ENCODE assay signal across 26 cellular contexts in the genomic region with DNA sequence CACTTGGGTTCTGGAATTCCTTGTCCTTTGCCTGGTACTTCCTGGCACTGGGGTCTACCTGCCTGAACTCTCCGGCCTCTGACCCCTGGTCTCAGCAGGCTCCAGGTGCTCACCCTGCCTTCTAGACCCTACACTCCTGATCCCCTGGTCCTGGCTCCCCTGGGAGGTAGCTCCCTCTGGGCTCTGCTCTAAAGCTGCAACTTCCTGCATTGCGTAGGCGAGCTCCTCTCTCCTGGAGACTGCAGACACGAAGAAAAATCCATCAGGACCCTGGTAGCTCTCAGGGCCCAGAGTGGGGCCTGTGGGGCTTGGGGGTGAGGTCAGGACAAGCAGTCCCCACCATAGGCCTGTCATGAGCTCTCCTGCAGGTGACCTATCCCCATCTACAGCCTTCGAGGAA. TPM values are rescaled to one million over a fixed set of nuclear protein-coding genes. Genes with fewer than 3 reads are reported as not detected.
DNase-seq lines count a peak whose midpoint lies in the region; ATAC-seq, FAIRE-seq and TF ChIP-seq lines count a peak whose summit lies in the region.
"Had no signal": no experiment of that assay in that cellular context is flagged by ENCODE, and none has a peak within 500 bp of the region (broad histone marks: within the 10 kb centered on the region; RNA-seq: fewer than 3 reads in every experiment).

No MANE protein-coding gene starts in this region.

- H3K9me3 ChIP-seq in astrocyte (ENCODE audit: insufficient read depth, low read depth, low read length): no peaks in the 10 kb centered on the region
- H3K9me3 ChIP-seq in naive thymus-derived CD4-positive, alpha-beta T cell (ENCODE audit: control insufficient read depth in 2 of 3, low read length in 3 of 3): no peaks in the 10 kb centered on the region
- H3K9me3 ChIP-seq in subcutaneous abdominal adipose tissue (ENCODE audit: control insufficient read depth in 5 of 5, low read length in 5 of 5): no peaks in the 10 kb centered on the region
- H3K9me3 ChIP-seq in stomach: no peaks in the 10 kb centered on the region
- H3K9me3 ChIP-seq: BE2C, uterus had no signal

- H3K4me3 Mint-ChIP-seq in activated naive CD4-positive, alpha-beta T cell treated with anti-CD3 and anti-CD28 coated beads, Interleukin-2, amount 50 U/mL, for 24 hours: peak overlapping the region; percentile 57
- H3K4me3 Mint-ChIP-seq in astrocyte (ENCODE audit: unreplicated experiment): peak overlapping the region; percentile 62
- peak overlapping the region in 8 of 10 donors; percentile 27 to 77 (median 38) for H3K4me3 Mint-ChIP-seq in naive thymus-derived CD4-positive, alpha-beta T cell
- H3K4me3 Mint-ChIP-seq: activated naive CD8-positive, alpha-beta T cell treated with anti-CD3 and anti-CD28 coated beads for 36 hours; effector memory CD8-positive, alpha-beta T cell had no signal

- intact Hi-C loops in naive thymus-derived CD4-positive, alpha-beta T cell (cut with micrococcal nuclease): no loop called here
- intact Hi-C loops in stomach (cut with DNase I; ENCODE audit: low total_unique reads): no loop called here

- H3K36me3 ChIP-seq in astrocyte (ENCODE audit: insufficient read depth, low read length): no peaks in the 10 kb centered on the region
- H3K36me3 ChIP-seq in naive thymus-derived CD4-positive, alpha-beta T cell (ENCODE audit: control insufficient read depth in 2 of 3, insufficient read depth in 3 of 3, low read length in 3 of 3): no peaks in the 10 kb centered on the region
- H3K36me3 ChIP-seq in subcutaneous abdominal adipose tissue (ENCODE audit: control insufficient read depth in 5 of 5, insufficient read depth in 5 of 5, low read length in 5 of 5): no peaks in the 10 kb centered on the region
- no peaks in the 10 kb centered on the region for H3K36me3 ChIP-seq in stomach
- H3K36me3 ChIP-seq: BE2C, uterus had no signal

- peaks cover 15% of the 10 kb centered on the region for H3K4me1 ChIP-seq in astrocyte (ENCODE audit: insufficient read depth, low read length)
- H3K4me1 ChIP-seq in naive thymus-derived CD4-positive, alpha-beta T cell (ENCODE audit: control insufficient read depth in 2 of 2, insufficient read depth in 2 of 2, low read length in 2 of 2): peaks cover 4 to 24% of the 10 kb centered on the region in 2 donors
- peaks cover 17 to 87% (median 73%) of the 10 kb centered on the region in 5 donors for H3K4me1 ChIP-seq in subcutaneous abdominal adipose tissue (ENCODE audit: control insufficient read depth in 5 of 5, insufficient read depth in 5 of 5, low read length in 5 of 5)
- peaks cover 20 to 38% (median 31%) of the 10 kb centered on the region in 4 donors for H3K4me1 ChIP-seq in stomach

- H3K27me3 ChIP-seq in astrocyte (ENCODE audit: insufficient read depth, low read length) (peaks cover 2% of the 10 kb centered on the region), subcutaneous abdominal adipose tissue (ENCODE audit: control insufficient read depth in 5 of 5, insufficient read depth in 4 of 5, low read length in 5 of 5) (peaks cover 0 to 3% (median 0%) of the 10 kb centered on the region in 5 donors), stomach (peaks cover 0 to 47% (median 7%) of the 10 kb centered on the region in 3 donors)
- no peaks in the 10 kb centered on the region for H3K27me3 ChIP-seq in naive thymus-derived CD4-positive, alpha-beta T cell (ENCODE audit: control insufficient read depth in 2 of 2, insufficient read depth in 2 of 2, low read length in 2 of 2)
- H3K27me3 ChIP-seq: BE2C, uterus had no signal

- no peak overlapping the region for H3K4me2 ChIP-seq in astrocyte (ENCODE audit: low read length)

- TF ChIP-seq CTCF in astrocyte (IDR thresholded peaks at IDR 0.05; ENCODE audit: insufficient read depth, low read depth, low read length) (no peak), stomach (IDR thresholded peaks at IDR 0.05) (no peak)

- FAIRE-seq in astrocyte (lab: Jason Lieb, UNC): no peak

- H3K9me3 Mint-ChIP-seq in activated naive CD4-positive, alpha-beta T cell treated with anti-CD3 and anti-CD28 coated beads, Interleukin-2, amount 50 U/mL, for 24 hours: no peaks in the 10 kb centered on the region
- no peaks in the 10 kb centered on the region for H3K9me3 Mint-ChIP-seq in astrocyte (ENCODE audit: unreplicated experiment)
- H3K9me3 Mint-ChIP-seq in naive thymus-derived CD4-positive, alpha-beta T cell: no peaks in the 10 kb centered on the region
- H3K9me3 Mint-ChIP-seq: activated naive CD8-positive, alpha-beta T cell treated with anti-CD3 and anti-CD28 coated beads for 36 hours; effector memory CD8-positive, alpha-beta T cell had no signal

- H3K27me3 Mint-ChIP-seq in activated naive CD4-positive, alpha-beta T cell treated with anti-CD3 and anti-CD28 coated beads, Interleukin-2, amount 50 U/mL, for 24 hours: no peaks in the 10 kb centered on the region
- H3K27me3 Mint-ChIP-seq in astrocyte (ENCODE audit: low read depth, unreplicated experiment): peaks cover 12% of the 10 kb centered on the region
- H3K27me3 Mint-ChIP-seq in naive thymus-derived CD4-positive, alpha-beta T cell: peaks cover 0 to 36% (median 4%) of the 10 kb centered on the region in 5 donors
- H3K27me3 Mint-ChIP-seq: activated naive CD8-positive, alpha-beta T cell treated with anti-CD3 and anti-CD28 coated beads for 36 hours had no signal

- no peak for DNase-seq in activated naive CD4-positive, alpha-beta T cell treated with Interleukin-2 at 50 U/mL for 16 hours
- no peak for DNase-seq in astrocyte (ENCODE audit: low read depth)
- DNase-seq in naive thymus-derived CD4-positive, alpha-beta T cell: no peak
- no peak for DNase-seq in stomach
- DNase-seq in NOMO-1 treated with DMSO at 0.1 percent for 48 hours (lab: John Stamatoyannopoulos, UW; ENCODE audit: unreplicated experiment): no peak
- DNase-seq: activated CD4-positive, alpha-beta T cell treated with anti-CD3 and anti-CD28 coated beads for 1 hour; activated CD8-positive, alpha-beta memory T cell treated with anti-CD3 and anti-CD28 coated beads for 24 hours; activated naive CD8-positive, alpha-beta T cell treated with anti-CD3 and anti-CD28 coated beads for 36 hours; activated T-cell treated with anti-CD3 and anti-CD28 coated beads, Interleukin-2, amount 50 U/mL, for 48 hours; BE2C; effector memory CD8-positive, alpha-beta T cell; Karpas-422; NCI-H1092 treated with DMSO at 0.1 percent for 48 hours; NCI-H2081; NCI-H446; stimulated activated CD4-positive, alpha-beta T cell treated with anti-CD3 and anti-CD28 coated beads, Interleukin-2, amount 100 ng/mL, for 24 hours; stimulated activated naive CD8-positive, alpha-beta T cell treated with anti-CD3 and anti-CD28 coated beads, Interleukin-15, Interleukin-2, amounts not matched to agents 100 U/mL and 50 U/mL, for 24 hours; T1000; uterus had no signal

- H3K9ac ChIP-seq in astrocyte (ENCODE audit: low read length) (no peak overlapping the region), subcutaneous abdominal adipose tissue (ENCODE audit: low read length in 5 of 5) (peak overlapping the region in 1 of 5 donors; percentile 70)

- no peaks in the 10 kb centered on the region for H3K36me3 Mint-ChIP-seq in activated naive CD4-positive, alpha-beta T cell treated with anti-CD3 and anti-CD28 coated beads, Interleukin-2, amount 50 U/mL, for 24 hours
- no peaks in the 10 kb centered on the region for H3K36me3 Mint-ChIP-seq in astrocyte (ENCODE audit: low read depth, unreplicated experiment)
- H3K36me3 Mint-ChIP-seq in naive thymus-derived CD4-positive, alpha-beta T cell: no peaks in the 10 kb centered on the region
- H3K36me3 Mint-ChIP-seq: activated naive CD8-positive, alpha-beta T cell treated with anti-CD3 and anti-CD28 coated beads for 36 hours had no signal

- TF ChIP-seq POLR2A in stomach (IDR thresholded peaks at IDR 0.05): no peak

- no peaks in the 10 kb centered on the region for H4K20me1 ChIP-seq in astrocyte (ENCODE audit: insufficient read depth, low read length)

- no peak overlapping the region for H2AFZ ChIP-seq in astrocyte (ENCODE audit: low read depth, low read length)

- H3K79me2 ChIP-seq in astrocyte (ENCODE audit: insufficient read depth, low read length): peaks cover 12% of the 10 kb centered on the region

- 78 to 93% (median 89%) methylated on average over 5 of the region's 5 CpGs for WGBS in stomach, 5 donors

- TF ChIP-seq EP300 in stomach (IDR thresholded peaks at IDR 0.05): no peak

- H3K4me3 ChIP-seq in astrocyte (ENCODE audit: insufficient read depth, low read depth, low read length) (no peak overlapping the region), subcutaneous abdominal adipose tissue (ENCODE audit: low read depth in 1 of 5, low read length in 5 of 5) (no peak overlapping the region), stomach (no peak overlapping the region)
- H3K4me3 ChIP-seq in naive thymus-derived CD4-positive, alpha-beta T cell (ENCODE audit: low read length): no peak overlapping the region
- H3K4me3 ChIP-seq: uterus had no signal

- no peak for ATAC-seq in naive thymus-derived CD4-positive, alpha-beta T cell
- ATAC-seq in GM18511 (IDR thresholded peaks at IDR 0.05; ENCODE audit: unreplicated experiment): no peak
- ATAC-seq: effector memory CD8-positive, alpha-beta T cell; HCT116; left lobe of liver; stimulated activated naive CD8-positive, alpha-beta T cell treated with anti-CD3 and anti-CD28 coated beads, Interleukin-15, Interleukin-2, amounts not matched to agents 100 U/mL and 50 U/mL, for 24 hours had no signal

- no peak overlapping the region for H3K27ac Mint-ChIP-seq in activated naive CD4-positive, alpha-beta T cell treated with anti-CD3 and anti-CD28 coated beads, Interleukin-2, amount 50 U/mL, for 24 hours
- H3K27ac Mint-ChIP-seq in astrocyte (ENCODE audit: unreplicated experiment): no peak overlapping the region
- H3K27ac Mint-ChIP-seq in naive thymus-derived CD4-positive, alpha-beta T cell: peak overlapping the region in 3 of 9 donors; percentile 28 to 59 (median 51)
- H3K27ac Mint-ChIP-seq: activated naive CD8-positive, alpha-beta T cell treated with anti-CD3 and anti-CD28 coated beads for 36 hours; effector memory CD8-positive, alpha-beta T cell had no signal

- CTCF ChIA-PET in naive thymus-derived CD4-positive, alpha-beta T cell (lab: Charles Lee): interaction anchor here (1.0 kb wide), 1 partner anchor 55 kb away, joined by 6 read pairs; a partner anchor contains a TSS

- peaks cover 24% of the 10 kb centered on the region for H3K4me1 Mint-ChIP-seq in activated naive CD4-positive, alpha-beta T cell treated with anti-CD3 and anti-CD28 coated beads, Interleukin-2, amount 50 U/mL, for 24 hours
- H3K4me1 Mint-ChIP-seq in astrocyte (ENCODE audit: low read depth, unreplicated experiment): peaks cover 3% of the 10 kb centered on the region
- peaks cover 9 to 35% (median 22%) of the 10 kb centered on the region in 7 donors for H3K4me1 Mint-ChIP-seq in naive thymus-derived CD4-positive, alpha-beta T cell

- POLR2A ChIA-PET in naive thymus-derived CD4-positive, alpha-beta T cell (lab: Charles Lee): interaction anchor here (0.9 to 2.7 kb wide), 6 partner anchors 9 to 82 kb away, joined by 3 to 12 read pairs (median 6); a partner anchor contains a TSS

- H3K27ac ChIP-seq in astrocyte (ENCODE audit: low read depth, low read length): no peak overlapping the region
- H3K27ac ChIP-seq in naive thymus-derived CD4-positive, alpha-beta T cell (ENCODE audit: low read depth, low read length): no peak overlapping the region
- peak overlapping the region; percentile 46 for H3K27ac ChIP-seq in subcutaneous abdominal adipose tissue (ENCODE audit: low read depth, low read length)
- no peak overlapping the region for H3K27ac ChIP-seq in stomach
- H3K27ac ChIP-seq: uterus had no signal

RNA-seq across cellular contexts. Expression of a gene that starts 7.9 kb away (rescaled TPM):
- total RNA-seq in astrocyte (23.0 and 25.1 TPM in 2 replicates), stomach (10 to 100 TPM in 2 of 5 donors, 1 to 10 TPM in 3; 4.9 to 58.8 (median 9.8) TPM)
- total RNA-seq in naive thymus-derived CD4-positive, alpha-beta T cell: 10 to 100 TPM in 3 of 5 experiments, 1 to 10 TPM in 2; 2.2 to 15.6 (median 11.7) TPM
- 1 to 10 TPM in 1 of 2 donors, not detected in 1; 2.0 TPM for polyA plus RNA-seq in naive thymus-derived CD4-positive, alpha-beta T cell
- polyA plus RNA-seq in stomach: 1 to 10 TPM; 1.4 to 7.2 (median 1.8) TPM

RNA-seq across cellular contexts. Expression of a gene that starts 33.3 kb away (rescaled TPM):
- total RNA-seq in astrocyte (16.5 and 18.8 TPM in 2 replicates), stomach (100 to 1,000 TPM in 1 of 5 donors, 10 to 100 TPM in 2, 1 to 10 TPM in 2; 6.1 to 215 (median 21.4) TPM)
- 100 to 1,000 TPM; 151 to 352 (median 179) TPM for total RNA-seq in naive thymus-derived CD4-positive, alpha-beta T cell
- polyA plus RNA-seq in naive thymus-derived CD4-positive, alpha-beta T cell: 10 to 100 TPM; 17.3 to 40.5 TPM
- 10 to 100 TPM in 1 of 3 donors, 1 to 10 TPM in 2; 2.7 to 41.6 (median 2.9) TPM for polyA plus RNA-seq in stomach

RNA-seq across cellular contexts. Expression of a gene that starts 55.0 kb away (rescaled TPM):
- total RNA-seq in astrocyte (24.0 and 26.8 TPM in 2 replicates), stomach (100 to 1,000 TPM in 1 of 5 donors, 10 to 100 TPM in 4; 19.7 to 150 (median 42.0) TPM)
- total RNA-seq in naive thymus-derived CD4-positive, alpha-beta T cell: 10 to 100 TPM; 54.2 to 80.6 (median 73.8) TPM
- polyA plus RNA-seq in naive thymus-derived CD4-positive, alpha-beta T cell: 10 to 100 TPM; 13.4 to 29.8 TPM
- 1 to 10 TPM; 2.7 to 4.0 (median 2.9) TPM for polyA plus RNA-seq in stomach

RNA-seq across cellular contexts. Expression of a gene that starts 55.8 kb away (rescaled TPM):
- not detected in 2 replicates for total RNA-seq in astrocyte
- not detected for total RNA-seq in naive thymus-derived CD4-positive, alpha-beta T cell
- polyA plus RNA-seq in naive thymus-derived CD4-positive, alpha-beta T cell: not detected
- not detected for total RNA-seq in stomach
- polyA plus RNA-seq in stomach: under 1 TPM in 2 of 3 donors, not detected in 1; 0.08 to 0.12 TPM
- total RNA-seq: A172; activated naive CD8-positive, alpha-beta T cell treated with anti-CD3 and anti-CD28 coated beads for 36 hours; RPMI7951; uterus had no signal
